1 cellular context compared by ENCODE assay signal in genomic region chr7:98079891-98080653, GRCh38.
TF ChIP-seq lines count a peak whose summit lies in the region.

No MANE protein-coding gene starts in this region.

TF ChIP-seq in WTC11, 78 proteins besides CTCF, POLR2A, EP300 and RAD21 (continued from another document):
- TF ChIP-seq AFF4 (CRISPR knock-in tag; IDR thresholded peaks at IDR 0.05; ENCODE audit: borderline replicate concordance), result no peak
- TF ChIP-seq PRDM15 (CRISPR knock-in tag; IDR thresholded peaks at IDR 0.05), result peak; percentile 81
- TF ChIP-seq ZSCAN18 (CRISPR knock-in tag; IDR thresholded peaks at IDR 0.05), result no peak
- TF ChIP-seq SP1 (CRISPR knock-in tag; conservative IDR thresholded peaks at IDR 0.05), result no peak
